21 cellular contexts compared by ENCODE assay signal in the genomic region with DNA sequence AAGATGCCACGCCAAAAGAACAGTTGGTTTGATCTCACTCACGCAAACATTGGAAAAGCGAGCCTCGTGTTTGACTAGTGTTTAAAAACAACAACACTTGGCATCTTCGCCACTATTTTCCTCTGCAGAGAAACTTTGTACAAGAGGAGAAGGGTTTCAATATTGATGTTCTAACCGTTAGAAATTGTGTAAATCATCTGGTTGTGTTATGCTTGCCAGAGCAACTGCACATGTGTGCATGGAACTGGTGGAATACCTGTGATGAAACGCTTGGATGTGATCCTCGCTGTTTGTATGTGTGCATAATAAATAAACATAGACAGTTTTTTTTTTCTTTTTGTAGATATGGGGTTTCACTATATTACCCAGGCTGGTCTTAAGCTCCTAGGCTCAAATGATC. TPM values are rescaled to one million over a fixed set of nuclear protein-coding genes. Genes with fewer than 3 reads are reported as not detected.
A peak's percentile ranks its signal among the peaks of the same experiment; 100 is the strongest.
DNase-seq lines count a peak whose midpoint lies in the region; ATAC-seq, FAIRE-seq and TF ChIP-seq lines count a peak whose summit lies in the region.
"Had no signal": no experiment of that assay in that cellular context is flagged by ENCODE, and none has a peak within 500 bp of the region (broad histone marks: within the 10 kb centered on the region; RNA-seq: fewer than 3 reads in every experiment).

No MANE protein-coding gene starts in this region.

- POLR2A ChIA-PET in HepG2 (lab: Yijun Ruan, JAX) = no interaction called here
- POLR2A ChIA-PET in K562 (lab: Yijun Ruan, JAX) = interaction anchor here (0.9 kb wide), 1 partner anchor 13 kb away, joined by 4 read pairs; no protein-coding TSS in a partner anchor

- DNase-seq in HepG2 (ENCODE audit: low spot score) (no peak), K562 (ENCODE audit: extremely low read depth in 1 of 4, low spot score in 3 of 4) (no peak), right lobe of liver (peak in 1 of 3 donors; percentile 57), transverse colon (no peak)
- DNase-seq: AML-193; Caco-2; Calu3; CD4-positive, alpha-beta T cell; CD8-positive, alpha-beta T cell; DMS79 treated with DMSO at 0.1 percent for 48 hours; GF-D8 had no signal

- H3K4me1 ChIP-seq in liver (ENCODE audit: control insufficient read depth in 4 of 4, insufficient read depth in 4 of 4, low read length in 3 of 4) = peaks cover 0 to 5% (median 1%) of the 10 kb centered on the region in 4 donors
- H3K4me1 ChIP-seq in HepG2 (ENCODE audit: insufficient read depth, low read length) = peaks cover 10% of the 10 kb centered on the region
- peaks cover 3 to 9% of the 10 kb centered on the region in 2 experiments; a peak in 3 of 5 replicates for H3K4me1 ChIP-seq in K562 (replicated peaks in 1 of 2; ENCODE audit: control insufficient read depth in 2 of 2, insufficient read depth in 2 of 2, low read length in 2 of 2)
- H3K4me1 ChIP-seq in right lobe of liver = peaks cover 0 to 12% (median 0%) of the 10 kb centered on the region in 4 donors
- H3K4me1 ChIP-seq in transverse colon = peaks cover 0 to 1% (median 0%) of the 10 kb centered on the region in 4 donors
- H3K4me1 ChIP-seq: A549; BLaER1 treated with 17β-estradiol and CSF1 and Interleukin-3, amounts not matched to agents 10 nM and 100 nM; Caco-2 had no signal

- ATAC-seq in HepG2 (no peak), K562 (no peak), right lobe of liver (peak; percentile 66 to 80 (median 78)), GM19463 (IDR thresholded peaks at IDR 0.05; ENCODE audit: unreplicated experiment) (no peak)
- ATAC-seq: A549; CD8-positive, alpha-beta T cell had no signal

- intact Hi-C loops in HepG2 (cut with micrococcal nuclease; ENCODE audit: unreplicated experiment) = no loop called here
- intact Hi-C loops in K562 (cut with micrococcal nuclease) = no loop called here
- intact Hi-C loops in right lobe of liver (cut with DNase I) = no loop called here
- intact Hi-C loops in transverse colon (cut with DNase I; ENCODE audit: low total_unique reads) = no loop called here

- H3K27me3 ChIP-seq in liver (ENCODE audit: control insufficient read depth in 4 of 4, insufficient read depth in 4 of 4, low read length in 3 of 4) = no peaks in the 10 kb centered on the region
- peaks cover 0 to 4% of the 10 kb centered on the region in 2 experiments; a peak in 2 of 5 replicates for H3K27me3 ChIP-seq in HepG2 (ENCODE audit: control insufficient read depth in 1 of 2, insufficient read depth in 2 of 2, low read length in 2 of 2)
- H3K27me3 ChIP-seq in K562 (ENCODE audit: control insufficient read depth in 2 of 2, insufficient read depth in 2 of 2, low read length in 2 of 2) = peaks cover 24 to 45% of the 10 kb centered on the region in 2 experiments
- H3K27me3 ChIP-seq in right lobe of liver = no peaks in the 10 kb centered on the region
- no peaks in the 10 kb centered on the region for H3K27me3 ChIP-seq in transverse colon
- H3K27me3 ChIP-seq: BLaER1 treated with 17β-estradiol and CSF1 and Interleukin-3, amounts not matched to agents 10 nM and 100 nM had no signal

- in situ Hi-C loops in HepG2 (cut with HindIII; ENCODE audit: extremely low pct_ligation_motif_present, low pct_unique_long_range_greater_than_20kb) (no loop called here), K562 (cut with MboI) (no loop called here), transverse colon (cut with MboI; ENCODE audit: low pct_ligation_motif_present in 1 of 4, low pct_unique_long_range_greater_than_20kb in 1 of 4, low sequenced_read_pairs in 3 of 4) (no loop called here)

- TF ChIP-seq POLR2A in HepG2 (IDR thresholded peaks at IDR 0.05; ENCODE audit: insufficient read depth in 1 of 2, low read depth in 2 of 2, low read length in 2 of 2) (no peak), K562 (conservative IDR thresholded peaks at IDR 0.05) (no peak), right lobe of liver (IDR thresholded peaks at IDR 0.05) (no peak), transverse colon (IDR thresholded peaks at IDR 0.05) (no peak)

- H3K27ac ChIP-seq in liver (ENCODE audit: low read depth in 1 of 2, low read length in 2 of 2) = peak overlapping the region; percentile 62 to 85
- no peak overlapping the region for H3K27ac ChIP-seq in HepG2 (ENCODE audit: extremely low read length, insufficient read depth, low read length)
- no peak overlapping the region for H3K27ac ChIP-seq in K562 (ENCODE audit: extremely low read depth, low read depth, low read length)
- H3K27ac ChIP-seq in right lobe of liver = peak overlapping the region in 1 of 3 donors; percentile 62
- no peak overlapping the region for H3K27ac ChIP-seq in transverse colon
- H3K27ac ChIP-seq: 22Rv1; A549; BLaER1 treated with 17β-estradiol and CSF1 and Interleukin-3, amounts not matched to agents 10 nM and 100 nM; C4-2B had no signal

- BruUV-seq in HepG2 (replicated peaks; lab: Mats Ljungman, UMichigan) (no TSS peak), K562 (replicated peaks; lab: Mats Ljungman, UMichigan) (no TSS peak)

- TF ChIP-seq EP300 in HepG2 (IDR thresholded peaks at IDR 0.05; ENCODE audit: low read depth in 2 of 2, low read length in 2 of 2) (no peak), HepG2 (CRISPR knock-in tag; IDR thresholded peaks at IDR 0.05; ENCODE audit: borderline replicate concordance) (no peak), K562 (IDR thresholded peaks at IDR 0.05; ENCODE audit: low read length) (no peak), transverse colon (IDR thresholded peaks at IDR 0.05; ENCODE audit: low read depth) (no peak)

- H4K20me1 ChIP-seq in HepG2 (ENCODE audit: insufficient read depth, low read length) = no peaks in the 10 kb centered on the region
- no peaks in the 10 kb centered on the region for H4K20me1 ChIP-seq in K562 (replicated peaks; ENCODE audit: control insufficient read depth, insufficient read depth, low read length)
- H4K20me1 ChIP-seq: BLaER1 treated with 17β-estradiol and CSF1 and Interleukin-3, amounts not matched to agents 10 nM and 100 nM had no signal

- H3K9me3 ChIP-seq in liver (ENCODE audit: control insufficient read depth in 4 of 4, low read length in 3 of 4) (no peaks in the 10 kb centered on the region), HepG2 (ENCODE audit: low read length) (no peaks in the 10 kb centered on the region), K562 (replicated peaks; ENCODE audit: control insufficient read depth, insufficient read depth, low read depth, low read length) (no peaks in the 10 kb centered on the region), right lobe of liver (no peaks in the 10 kb centered on the region), transverse colon (no peaks in the 10 kb centered on the region)
- H3K9me3 ChIP-seq: A549; BLaER1 treated with 17β-estradiol and CSF1 and Interleukin-3, amounts not matched to agents 10 nM and 100 nM; Caco-2 had no signal

- H3K4me3 ChIP-seq in liver (ENCODE audit: low read depth in 1 of 3, low read length in 3 of 3) (no peak overlapping the region), HepG2 (replicated peaks in 1 of 3; ENCODE audit: insufficient read depth in 1 of 3, low read depth in 2 of 3, low read length in 3 of 3) (no peak overlapping the region), K562 (no peak overlapping the region), right lobe of liver (no peak overlapping the region), transverse colon (no peak overlapping the region)
- H3K4me3 ChIP-seq: A549; BLaER1 treated with 17β-estradiol and CSF1 and Interleukin-3, amounts not matched to agents 10 nM and 100 nM had no signal

- H3K9me1 ChIP-seq in K562 (ENCODE audit: control insufficient read depth, insufficient read depth, low read length) = no peaks in the 10 kb centered on the region

- H3K4me2 ChIP-seq in HepG2 (ENCODE audit: low read depth, low read length) = no peak overlapping the region
- H3K4me2 ChIP-seq in K562 (ENCODE audit: insufficient read depth, low read length) = no peak overlapping the region
- H3K4me2 ChIP-seq: A549; BLaER1 treated with 17β-estradiol and CSF1 and Interleukin-3, amounts not matched to agents 10 nM and 100 nM had no signal

- FAIRE-seq in HepG2 (lab: Jason Lieb, UNC) (no peak), K562 (lab: Jason Lieb, UNC) (peak; percentile 26)
- FAIRE-seq: A549, D721Med, G401.6, GM12891, GM19239 had no signal

- TF ChIP-seq CTCF in liver (IDR thresholded peaks at IDR 0.05; ENCODE audit: low read depth, low read length, missing input control) (no peak), HepG2 (CRISPR knock-in tag; IDR thresholded peaks at IDR 0.05) (no peak), K562 (IDR thresholded peaks at IDR 0.05 in 2 of 3, conservative IDR thresholded peaks at IDR 0.05 in 1 of 3; ENCODE audit: insufficient read depth in 2 of 3, low read depth in 1 of 3, low read length in 3 of 3) (no peak), right lobe of liver (IDR thresholded peaks at IDR 0.05) (no peak), transverse colon (IDR thresholded peaks at IDR 0.05) (no peak)

- H3K36me3 ChIP-seq in liver (ENCODE audit: control insufficient read depth in 4 of 4, insufficient read depth in 3 of 4, low read depth in 1 of 4, low read length in 3 of 4) (no peaks in the 10 kb centered on the region), HepG2 (replicated peaks in 1 of 2; ENCODE audit: control insufficient read depth in 1 of 2, insufficient read depth in 2 of 2, low read length in 2 of 2) (no peaks in the 10 kb centered on the region), K562 (ENCODE audit: control insufficient read depth, insufficient read depth, low read length) (no peaks in the 10 kb centered on the region), right lobe of liver (no peaks in the 10 kb centered on the region), transverse colon (no peaks in the 10 kb centered on the region)
- H3K36me3 ChIP-seq: BLaER1 treated with 17β-estradiol and CSF1 and Interleukin-3, amounts not matched to agents 10 nM and 100 nM had no signal

- 34% methylated on average over 8 of the region's 8 CpGs for whole genome bisulfite sequencing in liver
- 50% methylated on average over 8 of the region's 8 CpGs for WGBS in HepG2 (ENCODE audit: low lambda C conversion rate)
- 2% methylated on average over 8 of the region's 8 CpGs for WGBS in K562 (ENCODE audit: insufficient coverage, low coverage, missing lambda C conversion rate)
- 29% methylated on average over 8 of the region's 8 CpGs for WGBS in right lobe of liver (ENCODE audit: insufficient coverage, low coverage, low lambda C conversion rate, missing lambda C conversion rate)
- WGBS in transverse colon (ENCODE audit: low coverage in 1 of 2), 2 donors = 59 to 77% methylated on average over 6 to 8 of the region's 8 CpGs

- no peak overlapping the region for H2AFZ ChIP-seq in HepG2 (ENCODE audit: low read length)
- H2AFZ ChIP-seq in K562 (ENCODE audit: low read depth, low read length) = no peak overlapping the region

- no peaks in the 10 kb centered on the region for H3K79me2 ChIP-seq in HepG2 (ENCODE audit: insufficient read depth, low read length)
- H3K79me2 ChIP-seq in K562 (ENCODE audit: control insufficient read depth, insufficient read depth, low read length) = no peaks in the 10 kb centered on the region

- CTCF ChIA-PET in HepG2 (lab: Yijun Ruan, JAX; ENCODE audit: low intra/inter-chr PET ratio, low total read pairs) = no interaction called here
- CTCF ChIA-PET in K562 (lab: Yijun Ruan, JAX; ENCODE audit: low intra/inter-chr PET ratio) = no interaction called here

- H3K9ac ChIP-seq in liver (ENCODE audit: low read depth in 1 of 2, low read length in 2 of 2) (no peak overlapping the region), HepG2 (ENCODE audit: insufficient read depth, low read depth, low read length) (no peak overlapping the region), K562 (ENCODE audit: insufficient read depth in 1 of 2, low read depth in 2 of 2, low read length in 2 of 2) (no peak overlapping the region)
- H3K9ac ChIP-seq: BLaER1 treated with 17β-estradiol and CSF1 and Interleukin-3, amounts not matched to agents 10 nM and 100 nM had no signal

- TF ChIP-seq RAD21 in liver (IDR thresholded peaks at IDR 0.05) = no peak
- no peak for TF ChIP-seq RAD21 in HepG2 (CRISPR knock-in tag; IDR thresholded peaks at IDR 0.05)
- TF ChIP-seq RAD21 in K562 (CRISPR knock-in tag; conservative IDR thresholded peaks at IDR 0.05 in 1 of 2, IDR thresholded peaks at IDR 0.05 in 1 of 2) = no peak

RNA-seq across cellular contexts. Expression of a gene that starts 23.9 kb away (rescaled TPM):
- total RNA-seq in liver (10 to 100 TPM; 18.0 to 23.2 TPM), HepG2 (2016; rRNA removed; fragmentation: Illumina TruSeq; extraction: Trizol) (36.4 and 36.7 TPM in 2 replicates), K562 (2014; rRNA removed) (41.8 and 43.9 TPM in 2 replicates), K562 (2014; rRNA removed; fragmentation: Illumina TruSeq; extraction: Trizol) (61.2 and 66.8 TPM in 2 replicates), K562 (2015; rRNA removed; fragmentation: Illumina TruSeq; extraction: Trizol) (53.0 and 65.9 TPM in 2 replicates), K562 (2021) (72.4 and 74.7 TPM in 2 replicates), right lobe of liver (10 to 100 TPM; 32.3 to 49.4 (median 37.2) TPM), transverse colon (100 to 1,000 TPM in 3 of 4 donors, 10 to 100 TPM in 1; 93.8 to 268 (median 130) TPM)
- polyA plus RNA-seq in liver (10 to 100 TPM; 48.5 to 93.5 TPM), HepG2 (2011; rRNA removed) (22.4 and 25.0 TPM in 2 replicates), K562 (2011; rRNA removed) (45.4 and 57.4 TPM in 2 replicates), K562 (2014; fragmentation: Illumina TruSeq; extraction: Trizol) (137 and 161 TPM in 2 replicates), K562 (2014; fragmentation: Nextera tagmentation; extraction: Ambion mirVana) (10 to 100 TPM; 59.8 to 77.4 TPM), K562 (2014; rRNA removed) (81.0 and 98.3 TPM in 2 replicates)
- total RNA-seq in HepG2 (2016; cell fraction: cytosol; rRNA removed; fragmentation: Illumina TruSeq; extraction: Trizol; ENCODE audit: low read depth) = 54.5 and 63.4 TPM in 2 replicates
- total RNA-seq in HepG2 (2016; cell fraction: insoluble cytoplasmic fraction; rRNA removed; fragmentation: Illumina TruSeq; extraction: Trizol) = 33.9 and 46.1 TPM in 2 replicates
- total RNA-seq in HepG2 (2016; cell fraction: membrane; rRNA removed; fragmentation: Illumina TruSeq; extraction: Trizol) = 56.0 and 62.9 TPM in 2 replicates
- total RNA-seq in HepG2 (2016; cell fraction: nucleus; rRNA removed; fragmentation: Illumina TruSeq; extraction: Trizol) = 25.6 and 26.4 TPM in 2 replicates
- polyA plus RNA-seq in HepG2 (2011; cell fraction: cytosol; rRNA removed) = 17.3 and 28.2 TPM in 2 replicates
- 11.2 and 18.4 TPM in 2 replicates for polyA plus RNA-seq in HepG2 (2011; cell fraction: nucleus; rRNA removed)
- polyA plus RNA-seq in HepG2 (2012) = 65.7 and 66.4 TPM in 2 replicates
- 156 and 189 TPM in 2 replicates for polyA plus RNA-seq in HepG2 (2016; cell fraction: cytosol; fragmentation: Illumina TruSeq; extraction: Trizol; ENCODE audit: low read depth)
- 69.7 and 85.6 TPM in 2 replicates for polyA plus RNA-seq in HepG2 (2016; cell fraction: insoluble cytoplasmic fraction; fragmentation: Illumina TruSeq; extraction: Trizol; ENCODE audit: low read depth)
- polyA plus RNA-seq in HepG2 (2016; cell fraction: membrane; fragmentation: Illumina TruSeq; extraction: Trizol; ENCODE audit: low read depth) = 126 and 154 TPM in 2 replicates
- polyA plus RNA-seq in HepG2 (2016; cell fraction: nucleus; fragmentation: Illumina TruSeq; extraction: Trizol; ENCODE audit: insufficient read depth, low read depth) = 49.0 and 50.2 TPM in 2 replicates
- 12.6 and 15.2 TPM in 2 replicates for polyA minus RNA-seq in HepG2 (2011; rRNA and poly(A)+ RNA removed; ENCODE audit: low replicate concordance)
- 9.3 and 13.8 TPM in 2 replicates for polyA minus RNA-seq in HepG2 (2011; cell fraction: cytosol; rRNA and poly(A)+ RNA removed)
- 30.2 and 31.8 TPM in 2 replicates for polyA minus RNA-seq in HepG2 (2011; cell fraction: nucleus; rRNA and poly(A)+ RNA removed)
- 20.6 and 31.7 TPM in 2 replicates for total RNA-seq in K562 (2011; cell fraction: chromatin; rRNA removed; ENCODE audit: low replicate concordance)
- total RNA-seq in K562 (2011; cell fraction: nucleolus; rRNA removed) = 11.8 and 14.1 TPM in 2 replicates
- 35.6 and 49.6 TPM in 2 replicates for total RNA-seq in K562 (2011; cell fraction: nucleoplasm; rRNA removed)
- 13.7 and 47.2 TPM in 2 replicates for polyA plus RNA-seq in K562 (2011; cell fraction: cytosol; rRNA removed)
- 11.8 and 21.1 TPM in 2 replicates for polyA plus RNA-seq in K562 (2011; cell fraction: nucleus; rRNA removed)
- polyA plus RNA-seq in K562 (2012) = 58.8 and 114 TPM in 2 replicates
- polyA minus RNA-seq in K562 (2011; rRNA and poly(A)+ RNA removed) = 19.2 and 21.2 TPM in 2 replicates
- polyA minus RNA-seq in K562 (2011; cell fraction: cytosol; rRNA and poly(A)+ RNA removed) = 10.4 and 12.7 TPM in 2 replicates
- 12.7 and 15.7 TPM in 2 replicates for polyA minus RNA-seq in K562 (2011; cell fraction: nucleus; rRNA and poly(A)+ RNA removed)

RNA-seq across cellular contexts. Expression of a gene that starts 59.7 kb away (rescaled TPM):
- total RNA-seq in liver = 10 to 100 TPM; 24.7 to 36.1 TPM
- 10 to 100 TPM; 16.5 to 22.9 TPM for polyA plus RNA-seq in liver
- total RNA-seq in HepG2 (2016; rRNA removed; fragmentation: Illumina TruSeq; extraction: Trizol) = 47.6 and 56.8 TPM in 2 replicates
- 11.4 and 12.0 TPM in 2 replicates for total RNA-seq in HepG2 (2016; cell fraction: cytosol; rRNA removed; fragmentation: Illumina TruSeq; extraction: Trizol; ENCODE audit: low read depth)
- total RNA-seq in HepG2 (2016; cell fraction: insoluble cytoplasmic fraction; rRNA removed; fragmentation: Illumina TruSeq; extraction: Trizol) = 49.7 and 50.5 TPM in 2 replicates
- 13.0 and 15.4 TPM in 2 replicates for total RNA-seq in HepG2 (2016; cell fraction: membrane; rRNA removed; fragmentation: Illumina TruSeq; extraction: Trizol)
- 46.2 and 51.3 TPM in 2 replicates for total RNA-seq in HepG2 (2016; cell fraction: nucleus; rRNA removed; fragmentation: Illumina TruSeq; extraction: Trizol)
- 24.0 and 25.1 TPM in 2 replicates for polyA plus RNA-seq in HepG2 (2011; rRNA removed)
- polyA plus RNA-seq in HepG2 (2011; cell fraction: cytosol; rRNA removed) = 16.9 and 18.9 TPM in 2 replicates
- polyA plus RNA-seq in HepG2 (2011; cell fraction: nucleus; rRNA removed) = 95.4 and 110 TPM in 2 replicates
- 43.5 and 45.3 TPM in 2 replicates for polyA plus RNA-seq in HepG2 (2012)
- 4.3 and 4.6 TPM in 2 replicates for polyA plus RNA-seq in HepG2 (2016; cell fraction: cytosol; fragmentation: Illumina TruSeq; extraction: Trizol; ENCODE audit: low read depth)
- polyA plus RNA-seq in HepG2 (2016; cell fraction: insoluble cytoplasmic fraction; fragmentation: Illumina TruSeq; extraction: Trizol; ENCODE audit: low read depth) = 42.1 and 52.6 TPM in 2 replicates
- 10.0 and 10.7 TPM in 2 replicates for polyA plus RNA-seq in HepG2 (2016; cell fraction: membrane; fragmentation: Illumina TruSeq; extraction: Trizol; ENCODE audit: low read depth)
- polyA plus RNA-seq in HepG2 (2016; cell fraction: nucleus; fragmentation: Illumina TruSeq; extraction: Trizol; ENCODE audit: insufficient read depth, low read depth) = 98.5 and 103 TPM in 2 replicates
- 21.2 and 48.5 TPM in 2 replicates for polyA minus RNA-seq in HepG2 (2011; rRNA and poly(A)+ RNA removed; ENCODE audit: low replicate concordance)
- polyA minus RNA-seq in HepG2 (2011; cell fraction: cytosol; rRNA and poly(A)+ RNA removed) = 13.3 and 15.7 TPM in 2 replicates
- 38.4 and 48.9 TPM in 2 replicates for polyA minus RNA-seq in HepG2 (2011; cell fraction: nucleus; rRNA and poly(A)+ RNA removed)
- 233 and 279 TPM in 2 replicates for total RNA-seq in K562 (2011; cell fraction: chromatin; rRNA removed; ENCODE audit: low replicate concordance)
- 86.2 and 87.8 TPM in 2 replicates for total RNA-seq in K562 (2011; cell fraction: nucleolus; rRNA removed)
- 111 and 125 TPM in 2 replicates for total RNA-seq in K562 (2011; cell fraction: nucleoplasm; rRNA removed)
- 67.5 and 87.3 TPM in 2 replicates for total RNA-seq in K562 (2014; rRNA removed)
- 78.9 and 86.4 TPM in 2 replicates for total RNA-seq in K562 (2014; rRNA removed; fragmentation: Illumina TruSeq; extraction: Trizol)
- 76.6 and 81.4 TPM in 2 replicates for total RNA-seq in K562 (2015; rRNA removed; fragmentation: Illumina TruSeq; extraction: Trizol)
- 115 and 121 TPM in 2 replicates for total RNA-seq in K562 (2021)
- 42.2 and 52.7 TPM in 2 replicates for polyA plus RNA-seq in K562 (2011; rRNA removed)
- 36.5 and 45.3 TPM in 2 replicates for polyA plus RNA-seq in K562 (2011; cell fraction: cytosol; rRNA removed)
- polyA plus RNA-seq in K562 (2011; cell fraction: nucleus; rRNA removed) = 123 and 138 TPM in 2 replicates
- polyA plus RNA-seq in K562 (2012) = 48.9 and 134 TPM in 2 replicates
- polyA plus RNA-seq in K562 (2014; fragmentation: Illumina TruSeq; extraction: Trizol) = 109 and 123 TPM in 2 replicates
- polyA plus RNA-seq in K562 (2014; fragmentation: Nextera tagmentation; extraction: Ambion mirVana) = 10 to 100 TPM; 14.1 to 23.2 TPM
- 79.0 and 81.4 TPM in 2 replicates for polyA plus RNA-seq in K562 (2014; rRNA removed)
- polyA minus RNA-seq in K562 (2011; rRNA and poly(A)+ RNA removed) = 62.9 and 63.5 TPM in 2 replicates
- 33.0 and 35.0 TPM in 2 replicates for polyA minus RNA-seq in K562 (2011; cell fraction: cytosol; rRNA and poly(A)+ RNA removed)
- 33.3 and 61.1 TPM in 2 replicates for polyA minus RNA-seq in K562 (2011; cell fraction: nucleus; rRNA and poly(A)+ RNA removed)
- 10 to 100 TPM; 24.9 to 36.0 (median 28.6) TPM for total RNA-seq in right lobe of liver
- 10 to 100 TPM; 62.1 to 80.0 (median 70.9) TPM for total RNA-seq in transverse colon

Comparison
In these comparisons a context has a peak if more than half of its experiments do, and no peak if none do; other contexts are left out.
1. H3K27ac ChIP-seq: peak in liver (2 of 2); none in HepG2 (single experiment), K562 (single experiment) and transverse colon (0 of 4).
2. ATAC-seq: peak in right lobe of liver (4 of 4); none in HepG2 (single experiment), K562 (single experiment) and GM19463 (single experiment).